In genomic region chr15:101187820-101188516, GRCh38 we compare ENCODE assay signal across 1 cellular context.
TF ChIP-seq lines count a peak whose summit lies in the region.

No MANE protein-coding gene starts in this region.

TF ChIP-seq in GM12878, 131 proteins besides CTCF, POLR2A, EP300 and RAD21 (continued from another document and continues in another):
- TF ChIP-seq ATF3 (IDR thresholded peaks at IDR 0.05; ENCODE audit: borderline replicate concordance, extremely low read depth, low read depth, low read length), result no peak
- TF ChIP-seq SMARCA5 (IDR thresholded peaks at IDR 0.05), result peak; percentile 79
- no peak for TF ChIP-seq HDAC2 (IDR thresholded peaks at IDR 0.05)
- TF ChIP-seq NR2C1 (IDR thresholded peaks at IDR 0.05), result no peak
- TF ChIP-seq ZBED1 (IDR thresholded peaks at IDR 0.05; ENCODE audit: borderline replicate concordance), result 0 out of 2 replicates have a peak, but pooled peaks have one; percentile 33
- no peak for TF ChIP-seq BRCA1 (IDR thresholded peaks at IDR 0.05; ENCODE audit: low read depth, low read length)
- 0 out of 2 replicates have a peak, but pooled peaks have one; percentile 24 for TF ChIP-seq BMI1 (IDR thresholded peaks at IDR 0.05; ENCODE audit: borderline replicate concordance)
- TF ChIP-seq MEF2B (IDR thresholded peaks at IDR 0.05; ENCODE audit: partially characterized antibody, poor library complexity, severe bottlenecking), result peak; percentile 66
- TF ChIP-seq MXI1 (IDR thresholded peaks at IDR 0.05; ENCODE audit: low read depth, low read length), result peak; percentile 71; the same call in 1 of the 2 replicates
- TF ChIP-seq SPI1 (IDR thresholded peaks at IDR 0.05; ENCODE audit: borderline replicate concordance, insufficient read depth, low read depth, low read length), result peak; percentile 16; the same call in 1 of the 2 replicates
- TF ChIP-seq CBX5 (IDR thresholded peaks at IDR 0.05; ENCODE audit: low read depth), result peak; percentile 31; the same call in 1 of the 2 replicates
- TF ChIP-seq POU2F2 (IDR thresholded peaks at IDR 0.05; ENCODE audit: borderline replicate concordance, low read depth, low read length), result 0 out of 3 replicates have a peak, but pooled peaks have one; percentile 34
- TF ChIP-seq E2F8 (IDR thresholded peaks at IDR 0.05; ENCODE audit: low read depth, partially characterized antibody), result no peak
- peak; percentile 20; the same call in 1 of the 2 replicates for TF ChIP-seq PKNOX1 (IDR thresholded peaks at IDR 0.05)
- no peak for TF ChIP-seq ZNF24 (IDR thresholded peaks at IDR 0.05)
- 0 out of 2 replicates have a peak, but pooled peaks have one; percentile 7 for TF ChIP-seq MAX (IDR thresholded peaks at IDR 0.05; ENCODE audit: low read depth, low read length)
- no peak for TF ChIP-seq CEBPB (IDR thresholded peaks at IDR 0.05; ENCODE audit: borderline replicate concordance in 1 of 2, low read depth in 2 of 2, low read length in 2 of 2)
- peak; percentile 62 for TF ChIP-seq IKZF1 (conservative IDR thresholded peaks at IDR 0.05)
- peak; percentile 74 to 76; a peak in 3 of 4 replicates for TF ChIP-seq IKZF2 (IDR thresholded peaks at IDR 0.05)
- no peak for TF ChIP-seq REST (IDR thresholded peaks at IDR 0.05; ENCODE audit: low read depth, low read length)
- TF ChIP-seq SMAD1 (IDR thresholded peaks at IDR 0.05; ENCODE audit: low read depth, partially characterized antibody), result peak; percentile 20
- no peak for TF ChIP-seq JUND (IDR thresholded peaks at IDR 0.05; ENCODE audit: low read depth, low read length)
- TF ChIP-seq NBN (IDR thresholded peaks at IDR 0.05), result peak; percentile 42; the same call in 1 of the 2 replicates
- TF ChIP-seq MLLT1 (IDR thresholded peaks at IDR 0.05), result 0 out of 2 replicates have a peak, but pooled peaks have one; percentile 27
- 0 out of 2 replicates have a peak, but pooled peaks have one; percentile 31 for TF ChIP-seq ZSCAN29 (IDR thresholded peaks at IDR 0.05)
- TF ChIP-seq RAD51 (IDR thresholded peaks at IDR 0.05), result peak; percentile 17; the same call in 1 of the 2 replicates
- 0 out of 2 replicates have a peak, but pooled peaks have one; percentile 11 for TF ChIP-seq ATF2 (IDR thresholded peaks at IDR 0.05; ENCODE audit: low read length)
- no peak for TF ChIP-seq SIX5 (IDR thresholded peaks at IDR 0.05; ENCODE audit: low read depth, low read length, severe bottlenecking)
- peak; percentile 39 to 71; a peak in 1 of 4 replicates for TF ChIP-seq BHLHE40 (IDR thresholded peaks at IDR 0.05; ENCODE audit: borderline replicate concordance in 1 of 2, low read depth in 2 of 2, low read length in 1 of 2)
- TF ChIP-seq MTA2 (IDR thresholded peaks at IDR 0.05; ENCODE audit: low read depth), result peak; percentile 86; the same call in 1 of the 2 replicates
- TF ChIP-seq PRDM15 (CRISPR knock-in tag; IDR thresholded peaks at IDR 0.05), result no peak
- no peak for TF ChIP-seq PML (IDR thresholded peaks at IDR 0.05; ENCODE audit: low read length)
- TF ChIP-seq ZBTB11 (CRISPR knock-in tag; IDR thresholded peaks at IDR 0.05), result no peak
- TF ChIP-seq TCF3 (IDR thresholded peaks at IDR 0.05; ENCODE audit: borderline replicate concordance, insufficient read depth, low read depth, low read length), result no peak
- no peak for TF ChIP-seq SREBF2 (IDR thresholded peaks at IDR 0.05; ENCODE audit: low read length)
- TF ChIP-seq CBFB (IDR thresholded peaks at IDR 0.05; ENCODE audit: low read depth), result 0 out of 2 replicates have a peak, but pooled peaks have one; percentile 41
- 0 out of 2 replicates have a peak, but pooled peaks have one; percentile 19 for TF ChIP-seq RCOR1 (conservative IDR thresholded peaks at IDR 0.05; ENCODE audit: low read depth, low read length)
